29 cellular contexts compared by ENCODE assay signal in genomic region chr17:82138511-82138992, GRCh38.
"Had no signal": no experiment of that assay in that cellular context is flagged by ENCODE, and none has a peak within 500 bp of the region (broad histone marks: within the 10 kb centered on the region; RNA-seq: fewer than 3 reads in every experiment).

No MANE protein-coding gene starts in this region.

- ATAC-seq: left colon; left ventricle myocardium superior; lower lobe of right lung; psoas muscle; right cardiac atrium; stimulated activated effector memory CD8-positive, alpha-beta T cell treated with anti-CD3 and anti-CD28 coated beads, Interleukin-12 subunit alpha, Interleukin-12 subunit beta, amount 100 ng/mL, for 72 hours had no signal

- H3K9me3 Mint-ChIP-seq: immature natural killer cell; memory B cell; nephron; neural progenitor cell; stimulated activated effector memory CD8-positive, alpha-beta T cell treated with anti-CD3 and anti-CD28 coated beads, Interleukin-12 subunit alpha, Interleukin-12 subunit beta, amount 100 ng/mL, for 72 hours; type B pancreatic cell had no signal

- H3K27ac ChIP-seq: coronary artery, esophagus squamous epithelium, lower lobe of right lung, neural progenitor cell, ovary, psoas muscle, sigmoid colon, stomach, tibial artery had no signal

- H3K4me3 Mint-ChIP-seq: immature natural killer cell; memory B cell; nephron; neural progenitor cell; stimulated activated effector memory CD8-positive, alpha-beta T cell treated with anti-CD3 and anti-CD28 coated beads, Interleukin-12 subunit alpha, Interleukin-12 subunit beta, amount 100 ng/mL, for 72 hours; type B pancreatic cell had no signal

- H3K36me3 ChIP-seq: esophagus squamous epithelium, lower lobe of right lung, neural progenitor cell, ovary, sigmoid colon had no signal

- H3K9ac ChIP-seq: neural progenitor cell had no signal

- H3K4me2 ChIP-seq: neural progenitor cell had no signal

- H3K27me3 Mint-ChIP-seq: memory B cell, type B pancreatic cell had no signal

- H3K4me3 ChIP-seq: coronary artery, esophagus squamous epithelium, lower lobe of right lung, neural progenitor cell, ovary, psoas muscle, sigmoid colon, stomach, tibial artery had no signal

- FAIRE-seq: endometrium had no signal

- H3K4me1 Mint-ChIP-seq: immature natural killer cell; memory B cell; stimulated activated effector memory CD8-positive, alpha-beta T cell treated with anti-CD3 and anti-CD28 coated beads, Interleukin-12 subunit alpha, Interleukin-12 subunit beta, amount 100 ng/mL, for 72 hours had no signal

- H3K9me3 ChIP-seq: esophagus squamous epithelium, lower lobe of right lung, ovary, psoas muscle, sigmoid colon, stomach, tibial artery had no signal

- DNase-seq: dermis blood vessel endothelial cell; effector memory CD4-positive, alpha-beta T cell; erythroblast; esophagus squamous epithelium; foreskin melanocyte; hypothalamus; immature natural killer cell; islet precursor cell; kidney glomerular epithelial cell; left colon; left ventricle myocardium superior; lower lobe of right lung; nucleus accumbens; ovary; psoas muscle; right cardiac atrium; sigmoid colon; stimulated activated CD4-positive, alpha-beta T cell treated with anti-CD3 and anti-CD28 coated beads, Interleukin-2, amount 100 ng/mL, for 24 hours; stimulated activated CD4-positive, alpha-beta T cell treated with anti-CD3 and anti-CD28 coated beads, Interleukin-4, amount 100 ng/mL, for 24 hours; stimulated activated naive CD4-positive, alpha-beta T cell treated with Interleukin-2 at 50 U/mL for 16 hours; stomach; tibial artery had no signal

- H3K4me1 ChIP-seq: lower lobe of right lung, neural progenitor cell, psoas muscle, sigmoid colon, tibial artery had no signal

- H2AFZ ChIP-seq: neural progenitor cell had no signal

- H3K36me3 Mint-ChIP-seq: immature natural killer cell; memory B cell; stimulated activated effector memory CD8-positive, alpha-beta T cell treated with anti-CD3 and anti-CD28 coated beads, Interleukin-12 subunit alpha, Interleukin-12 subunit beta, amount 100 ng/mL, for 72 hours; type B pancreatic cell had no signal

- H3K27me3 ChIP-seq: esophagus squamous epithelium, neural progenitor cell, ovary, sigmoid colon, stomach, tibial artery had no signal

- H3K27ac Mint-ChIP-seq: immature natural killer cell; memory B cell; nephron; neural progenitor cell; stimulated activated effector memory CD8-positive, alpha-beta T cell treated with anti-CD3 and anti-CD28 coated beads, Interleukin-12 subunit alpha, Interleukin-12 subunit beta, amount 100 ng/mL, for 72 hours; type B pancreatic cell had no signal
